ENCODE assay signal across 1 cellular context in genomic region chr11:123507043-123507442, GRCh38.
TF ChIP-seq lines count a peak whose summit lies in the region.

No MANE protein-coding gene starts in this region.

TF ChIP-seq in SK-N-SH, 30 proteins besides CTCF, POLR2A, EP300 and RAD21 (continued from another document):
- TF ChIP-seq REST (IDR thresholded peaks at IDR 0.05; ENCODE audit: low read depth, low read length) (no peak), NFIC (IDR thresholded peaks at IDR 0.05; ENCODE audit: borderline replicate concordance) (no peak), RCOR1 (IDR thresholded peaks at IDR 0.05; ENCODE audit: low read length) (no peak), MXI1 (IDR thresholded peaks at IDR 0.05; ENCODE audit: low read depth, low read length) (no peak), NRF1 (IDR thresholded peaks at IDR 0.05; ENCODE audit: low read depth, low read length) (no peak), TAF1 (IDR thresholded peaks at IDR 0.05; ENCODE audit: borderline replicate concordance, low read depth, low read length) (no peak), TEAD4 (IDR thresholded peaks at IDR 0.05; ENCODE audit: borderline replicate concordance, insufficient read depth) (no peak), SIN3A (IDR thresholded peaks at IDR 0.05; ENCODE audit: borderline replicate concordance, low read depth, low read length) (no peak), JUND (IDR thresholded peaks at IDR 0.05) (no peak)
